ENCODE assay signal across 13 cellular contexts in the genomic region with DNA sequence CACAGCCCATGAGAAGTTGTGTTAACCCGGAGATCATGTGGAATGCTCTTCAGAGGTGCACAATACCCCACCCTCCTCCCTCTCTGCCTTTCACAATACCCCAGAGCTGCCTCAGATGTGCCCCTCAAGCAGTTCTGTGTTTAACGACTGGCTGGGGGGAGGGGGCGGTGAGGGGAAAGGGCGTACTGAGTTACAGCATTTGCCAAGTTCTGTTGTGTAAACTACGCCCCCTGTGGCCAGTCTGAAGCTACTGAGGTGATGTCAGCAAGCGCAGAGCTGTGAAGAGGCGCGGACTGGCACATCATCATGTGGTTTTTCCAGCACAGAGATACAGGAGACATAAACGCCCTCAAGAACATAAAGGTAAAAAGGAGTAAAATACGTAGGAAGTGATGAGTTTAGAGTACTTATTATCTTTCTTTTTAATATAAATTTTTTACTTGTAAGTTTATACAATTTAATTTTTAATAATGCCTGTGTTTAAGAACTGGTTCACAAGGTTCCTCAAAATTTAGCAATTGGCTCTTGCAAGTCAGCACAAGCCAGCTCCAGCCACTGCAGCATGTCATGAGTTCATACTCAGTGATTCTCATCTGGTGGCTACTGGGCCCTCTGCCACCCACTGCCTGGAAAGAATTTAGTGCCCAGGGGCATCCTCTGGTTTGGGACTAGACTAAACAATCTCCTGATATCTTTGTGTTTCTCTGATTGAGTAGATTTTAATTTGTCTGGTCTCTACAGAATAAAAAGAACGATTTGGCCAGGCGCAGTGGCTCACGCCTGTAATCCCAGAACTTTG. TPM values are rescaled to one million over a fixed set of nuclear protein-coding genes. Genes with fewer than 3 reads are reported as not detected.
DNase-seq lines count a peak whose midpoint lies in the region; ATAC-seq and TF ChIP-seq lines count a peak whose summit lies in the region.
"Had no signal": no experiment of that assay in that cellular context is flagged by ENCODE, and none has a peak within 500 bp of the region (broad histone marks: within the 10 kb centered on the region; RNA-seq: fewer than 3 reads in every experiment).

No MANE protein-coding gene starts in this region.

- peaks cover 9% of the 10 kb centered on the region for H3K27me3 Mint-ChIP-seq in type B pancreatic cell

- peaks cover 5% of the 10 kb centered on the region for H3K4me1 Mint-ChIP-seq in type B pancreatic cell (ENCODE audit: unreplicated experiment)

- H3K27ac ChIP-seq in fibroblast of lung (ENCODE audit: insufficient read depth, low read length) = no peak overlapping the region
- H3K27ac ChIP-seq: ascending aorta, KMS-11 had no signal

- no peak overlapping the region for H3K4me3 Mint-ChIP-seq in type B pancreatic cell

- no peaks in the 10 kb centered on the region for H4K20me1 ChIP-seq in fibroblast of lung (ENCODE audit: control insufficient read depth, extremely low read depth, insufficient read depth, low read length)

- TF ChIP-seq CTCF in fibroblast of lung (conservative IDR thresholded peaks at IDR 0.05 in 1 of 2, IDR thresholded peaks at IDR 0.05 in 1 of 2; ENCODE audit: low read depth in 1 of 2, low read length in 2 of 2) (peak; percentile 9 to 31), type B pancreatic cell (conservative IDR thresholded peaks at IDR 0.05) (peak; percentile 60)

- no peaks in the 10 kb centered on the region for H3K9me3 ChIP-seq in fibroblast of lung (ENCODE audit: control insufficient read depth, insufficient read depth, low read depth, low read length)
- H3K9me3 ChIP-seq: ascending aorta had no signal

- no peak overlapping the region for H2AFZ ChIP-seq in fibroblast of lung (ENCODE audit: low read length)

- H3K9ac ChIP-seq in fibroblast of lung (ENCODE audit: insufficient read depth, low read length) = no peak overlapping the region
- H3K9ac ChIP-seq: KMS-11 had no signal

- no peaks in the 10 kb centered on the region for H3K4me1 ChIP-seq in fibroblast of lung (ENCODE audit: control insufficient read depth, extremely low read depth, insufficient read depth, low read length)
- H3K4me1 ChIP-seq: ascending aorta had no signal

- peak; percentile 10 for DNase-seq in stimulated activated CD4-positive, alpha-beta T cell treated with anti-CD3 and anti-CD28 coated beads, Interleukin-1b, Interleukin-23, amount 100 ng/mL, for 48 hours
- no peak for DNase-seq in stimulated activated CD4-positive, alpha-beta T cell treated with anti-CD3 and anti-CD28 coated beads, Interleukin-12 subunit alpha, Interleukin-12 subunit beta, amount 100 ng/mL, for 4 hours
- DNase-seq in RPMI7951 (ENCODE audit: low read depth) (peak; percentile 95), fibroblast of lung (ENCODE audit: low read depth in 2 of 2) (peak; percentile 17 to 32), type B pancreatic cell (ENCODE audit: extremely low spot score, unreplicated experiment) (no peak), NCI-H2196 treated with DMSO at 0.1 percent for 48 hours (lab: John Stamatoyannopoulos, UW; ENCODE audit: unreplicated experiment) (no peak)
- DNase-seq: stimulated activated CD4-positive, alpha-beta T cell treated with anti-CD3 and anti-CD28 coated beads, Interleukin-4, amount 100 ng/mL, for 1 hour; T1000 had no signal

- no peaks in the 10 kb centered on the region for H3K36me3 ChIP-seq in fibroblast of lung (ENCODE audit: control insufficient read depth, insufficient read depth, low read length)
- H3K36me3 ChIP-seq: ascending aorta had no signal

- H3K4me3 ChIP-seq in fibroblast of lung (replicated peaks in 1 of 4; ENCODE audit: control extremely low read depth in 1 of 4, insufficient read depth in 1 of 4, low read depth in 3 of 4, low read length in 4 of 4) = no peak overlapping the region
- H3K4me3 ChIP-seq: ascending aorta had no signal

- no peaks in the 10 kb centered on the region for H3K36me3 Mint-ChIP-seq in type B pancreatic cell

- ATAC-seq in HG02970 (IDR thresholded peaks at IDR 0.05; ENCODE audit: low FRiP score, unreplicated experiment) = no peak
- ATAC-seq in HG03442 (IDR thresholded peaks at IDR 0.05; ENCODE audit: unreplicated experiment) = no peak

- H3K4me2 ChIP-seq in fibroblast of lung (ENCODE audit: extremely low read depth, insufficient read depth, low read length) = no peak overlapping the region
- H3K4me2 ChIP-seq: KMS-11 had no signal

- H3K27ac Mint-ChIP-seq in type B pancreatic cell = no peak overlapping the region

- no peaks in the 10 kb centered on the region for H3K9me3 Mint-ChIP-seq in type B pancreatic cell

- H3K27me3 ChIP-seq in fibroblast of lung (ENCODE audit: control insufficient read depth, insufficient read depth, low read length) = peaks cover 10% of the 10 kb centered on the region
- H3K27me3 ChIP-seq: ascending aorta had no signal

- no peaks in the 10 kb centered on the region for H3K79me2 ChIP-seq in fibroblast of lung (ENCODE audit: control insufficient read depth, insufficient read depth, low read length)

RNA-seq across cellular contexts. Expression of gene EPB42, which starts 1.7 kb away (rescaled TPM):
- total RNA-seq in RPMI7951 (2014; rRNA removed; shearing (Covaris generic)) = not detected in 2 replicates
- total RNA-seq in fibroblast of lung (not detected in 2 replicates), type B pancreatic cell (ENCODE audit: low replicate concordance) (not detected in 2 replicates)
- not detected in 2 replicates for polyA plus RNA-seq in fibroblast of lung
- polyA plus RNA-seq in fibroblast of lung (2012) = not detected in 2 replicates
- not detected in 2 replicates for polyA minus RNA-seq in fibroblast of lung (ENCODE audit: low replicate concordance)
- total RNA-seq: ascending aorta had no signal

RNA-seq across cellular contexts. Expression of gene CCNDBP1, which starts 33.9 kb away (rescaled TPM):
- total RNA-seq in RPMI7951 (2014; rRNA removed; shearing (Covaris generic)) = 89.4 and 90.1 TPM in 2 replicates
- total RNA-seq in fibroblast of lung (48.0 and 78.4 TPM in 2 replicates), type B pancreatic cell (ENCODE audit: low replicate concordance) (28.2 and 41.5 TPM in 2 replicates)
- polyA plus RNA-seq in fibroblast of lung = 80.2 and 101 TPM in 2 replicates
- polyA plus RNA-seq in fibroblast of lung (2012) = 63.7 and 66.1 TPM in 2 replicates
- 12.7 and 18.5 TPM in 2 replicates for polyA minus RNA-seq in fibroblast of lung (ENCODE audit: low replicate concordance)

RNA-seq across cellular contexts. Expression of gene TGM5, which starts 47.6 kb away (rescaled TPM):
- not detected in 2 replicates for total RNA-seq in RPMI7951 (2014; rRNA removed; shearing (Covaris generic))
- under 0.01 TPM in 1 of 2 replicates, not detected in the other for total RNA-seq in fibroblast of lung
- 0.03 TPM in 1 of 2 replicates, not detected in the other for polyA plus RNA-seq in fibroblast of lung
- not detected in 2 replicates for polyA plus RNA-seq in fibroblast of lung (2012)
- not detected in 2 replicates for polyA minus RNA-seq in fibroblast of lung (ENCODE audit: low replicate concordance)
- 0.22 and 0.71 TPM in 2 replicates for total RNA-seq in type B pancreatic cell (ENCODE audit: low replicate concordance)
- total RNA-seq: ascending aorta, liver had no signal
- polyA plus RNA-seq: liver had no signal

Comparison
In these comparisons a context has a peak if more than half of its experiments do, and no peak if none do; other contexts are left out.
1. DNase-seq: peak in stimulated activated CD4-positive, alpha-beta T cell treated with anti-CD3 and anti-CD28 coated beads, Interleukin-1b, Interleukin-23, amount 100 ng/mL, for 48 hours (single experiment), RPMI7951 (single experiment) and fibroblast of lung (2 of 2); none in stimulated activated CD4-positive, alpha-beta T cell treated with anti-CD3 and anti-CD28 coated beads, Interleukin-12 subunit alpha, Interleukin-12 subunit beta, amount 100 ng/mL, for 4 hours (single experiment), type B pancreatic cell (single experiment) and NCI-H2196 treated with DMSO at 0.1 percent for 48 hours (single experiment).